ENCODE assay signal across 20 cellular contexts in the genomic region with DNA sequence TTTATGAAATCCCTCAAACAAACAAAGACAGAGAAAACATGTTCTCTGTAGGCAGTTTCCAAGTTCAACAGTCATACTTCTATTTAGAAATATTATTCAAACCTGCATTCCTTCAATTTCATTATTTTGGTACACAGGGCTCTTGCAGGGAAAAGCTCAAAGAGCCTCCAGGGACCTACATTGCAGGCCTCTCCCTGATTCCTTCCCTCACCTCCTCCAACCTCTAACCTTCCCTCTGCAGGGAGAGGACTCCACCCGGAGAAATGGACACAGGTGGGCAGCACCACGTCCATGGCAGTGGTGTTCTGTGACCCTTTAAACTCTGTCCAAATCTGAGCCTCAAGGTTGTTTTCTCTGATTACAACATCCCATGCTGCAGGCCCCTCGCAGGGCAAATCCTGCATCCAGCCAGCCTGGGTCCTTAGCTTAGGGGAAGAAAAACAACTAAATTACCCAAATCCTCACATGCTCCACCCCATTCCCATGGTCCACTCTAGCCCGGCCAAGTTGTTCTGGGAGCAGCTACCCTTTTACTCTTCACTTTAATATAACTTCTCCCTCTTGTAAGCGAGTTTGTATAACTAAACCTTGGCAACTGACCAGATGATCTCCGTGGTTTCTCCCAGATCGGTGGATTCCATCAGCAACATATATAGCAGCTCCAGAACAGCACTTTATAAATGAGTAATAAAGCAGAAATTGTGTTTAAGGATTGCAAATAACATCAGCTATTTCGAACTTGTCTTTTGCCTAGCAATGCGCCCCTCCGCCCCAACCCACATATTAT.
DNase-seq lines count a peak whose midpoint lies in the region; ATAC-seq and TF ChIP-seq lines count a peak whose summit lies in the region.
"Had no signal": no experiment of that assay in that cellular context is flagged by ENCODE, and none has a peak within 500 bp of the region (broad histone marks: within the 10 kb centered on the region; RNA-seq: fewer than 3 reads in every experiment).

No MANE protein-coding gene starts in this region.

- DNase-seq in IMR-90 (peak; percentile 85), brain pericyte (ENCODE audit: low read depth, low spot score) (peak; percentile 77), mesenchymal stem cell (peak; percentile 84), suprapubic skin (ENCODE audit: low spot score in 2 of 2) (no peak), NCI-H1436 treated with DMSO at 0.1 percent for 48 hours (lab: John Stamatoyannopoulos, UW) (no peak), NCI-H748 treated with DMSO at 0.1 percent for 48 hours (lab: John Stamatoyannopoulos, UW) (no peak)
- DNase-seq: activated CD4-positive, alpha-beta memory T cell treated with anti-CD3 and anti-CD28 coated beads for 36 hours; caudate nucleus; CD4-positive, CD25-positive, alpha-beta regulatory T cell; GF-D8; Karpas-422; NCI-H1694 treated with DMSO at 0.1 percent for 48 hours; NCI-H82; stimulated activated CD4-positive, alpha-beta T cell treated with anti-CD3 and anti-CD28 coated beads, Interleukin-2, amount 100 ng/mL, for 24 hours; T-helper 9 cell had no signal

- H3K79me1 ChIP-seq in IMR-90 (ENCODE audit: low read depth in 1 of 2, low read length in 2 of 2) (no peaks in the 10 kb centered on the region; a peak in 1 of 4 replicates), mesenchymal stem cell (replicated peaks; ENCODE audit: low read length, poor library complexity, severe bottlenecking) (no peaks in the 10 kb centered on the region)

- H3K4me1 ChIP-seq in IMR-90 (ENCODE audit: control insufficient read depth, insufficient read depth, low read length) (peaks cover 21% of the 10 kb centered on the region), mesenchymal stem cell (ENCODE audit: control insufficient read depth, insufficient read depth, low read depth, low read length) (peaks cover 12% of the 10 kb centered on the region), suprapubic skin (peaks cover 42% of the 10 kb centered on the region)
- H3K4me1 ChIP-seq: parathyroid adenoma had no signal

- peak overlapping the region; percentile 89 for H2BK120ac ChIP-seq in IMR-90 (ENCODE audit: low read depth, low read length)
- peak overlapping the region; percentile 1 for H2BK120ac ChIP-seq in mesenchymal stem cell (ENCODE audit: low read depth, low read length)

- H2AK9ac ChIP-seq in IMR-90 (replicated peaks; ENCODE audit: low read depth, low read length, poor library complexity), result peak overlapping the region; percentile 65

- no peak for TF ChIP-seq RAD21 in IMR-90 (IDR thresholded peaks at IDR 0.05; ENCODE audit: low read length)

- CTCF ChIA-PET in IMR-90 (lab: Yijun Ruan, JAX), result interaction anchor here (1.0 kb wide), 1 partner anchor 64 kb away, joined by 3 read pairs; no protein-coding TSS in a partner anchor

- H3K23ac ChIP-seq in IMR-90 (ENCODE audit: low read depth, low read length) (no peak overlapping the region), mesenchymal stem cell (ENCODE audit: low read length in 2 of 2) (peak overlapping the region in 1 of 2 experiments; percentile 96)

- no peaks in the 10 kb centered on the region for H3K9me3 ChIP-seq in IMR-90 (ENCODE audit: control insufficient read depth, insufficient read depth, low read length)
- H3K9me3 ChIP-seq in mesenchymal stem cell (ENCODE audit: control insufficient read depth, low read length), result peaks cover 5% of the 10 kb centered on the region
- H3K9me3 ChIP-seq in suprapubic skin, result no peaks in the 10 kb centered on the region

- H3K56ac ChIP-seq in IMR-90 (ENCODE audit: extremely low read depth, insufficient read depth, low read length), result no peak overlapping the region

- H3K27ac ChIP-seq in IMR-90 (ENCODE audit: insufficient read depth, low read length), result peak overlapping the region; percentile 83
- H3K27ac ChIP-seq in mesenchymal stem cell (ENCODE audit: low read length, poor library complexity, severe bottlenecking), result peak overlapping the region; percentile 39
- H3K27ac ChIP-seq in suprapubic skin, result peak overlapping the region; percentile 61
- H3K27ac ChIP-seq: epithelial cell of prostate, parathyroid adenoma had no signal

- intact Hi-C loops in IMR-90 (cut with micrococcal nuclease), result loop anchor here (2.0 kb wide), 1 partner anchor 63 kb away; no protein-coding TSS in a partner anchor

- no CpG with 5 or more reads among the region's 10 CpGs for WGBS in IMR-90 (ENCODE audit: extremely low coverage in 2 of 2, insufficient read length in 1 of 2), 2 experiments
- WGBS in mesenchymal stem cell, result 81% methylated on average over 5 of the region's 10 CpGs
- 57% methylated on average over 10 of the region's 10 CpGs for WGBS in suprapubic skin

- POLR2A ChIA-PET in IMR-90 (lab: Charles Lee; ENCODE audit: unreplicated experiment), result interaction anchor here (0.6 to 2.3 kb wide), 3 partner anchors 12 to 1146 kb away, joined by 3 to 10 read pairs (median 3); no protein-coding TSS in a partner anchor

- peak overlapping the region; percentile 83 for H4K91ac ChIP-seq in IMR-90 (ENCODE audit: insufficient read depth, low read depth, low read length)
- no peak overlapping the region for H4K91ac ChIP-seq in mesenchymal stem cell (ENCODE audit: low read length)

- H2AK5ac ChIP-seq in IMR-90 (ENCODE audit: low read depth, low read length), result peak overlapping the region; percentile 54; the same call in 1 of the 2 replicates
- no peak overlapping the region for H2AK5ac ChIP-seq in mesenchymal stem cell (ENCODE audit: low read length, severe bottlenecking)

- H4K20me1 ChIP-seq in IMR-90 (ENCODE audit: insufficient read depth, low read length), result no peaks in the 10 kb centered on the region

- H3K18ac ChIP-seq in IMR-90 (ENCODE audit: low read depth, low read length) (peak overlapping the region; percentile 89), mesenchymal stem cell (ENCODE audit: low read depth in 1 of 2, low read length in 2 of 2) (peak overlapping the region; percentile 73 to 85)

- H3K14ac ChIP-seq in IMR-90 (replicated peaks; ENCODE audit: low read depth, low read length), result peak overlapping the region; percentile 53
- peak overlapping the region in 1 of 2 experiments; percentile 75 for H3K14ac ChIP-seq in mesenchymal stem cell (ENCODE audit: low read length in 2 of 2)

- no peaks in the 10 kb centered on the region for H3K36me3 ChIP-seq in IMR-90 (ENCODE audit: control insufficient read depth, insufficient read depth, low read length)
- H3K36me3 ChIP-seq in mesenchymal stem cell (ENCODE audit: control insufficient read depth in 1 of 2, insufficient read depth in 2 of 2, low read depth in 1 of 2, low read length in 2 of 2), result no peaks in the 10 kb centered on the region
- no peaks in the 10 kb centered on the region for H3K36me3 ChIP-seq in suprapubic skin

- peak overlapping the region; percentile 22 to 59; a peak in 3 of 4 replicates for H4K8ac ChIP-seq in IMR-90 (ENCODE audit: low read depth in 2 of 2, low read length in 2 of 2)
- peak overlapping the region; percentile 29 for H4K8ac ChIP-seq in mesenchymal stem cell (ENCODE audit: low read length)

- H2BK20ac ChIP-seq in IMR-90 (ENCODE audit: low read depth, low read length), result peak overlapping the region; percentile 75

- H2AFZ ChIP-seq in IMR-90 (replicated peaks; ENCODE audit: low read length, poor library complexity) (peak overlapping the region; percentile 38), mesenchymal stem cell (ENCODE audit: low read depth, low read length) (peak overlapping the region; percentile 51)
- H2AFZ ChIP-seq: parathyroid adenoma had no signal

- in situ Hi-C loops in IMR-90 (cut with MboI; ENCODE audit: low sequenced_read_pairs), result no loop called here

- dilution Hi-C loops in IMR-90 (cut with HindIII; ENCODE audit: low sequenced_read_pairs, unreplicated experiment), result no loop called here

- ATAC-seq in IMR-90 (ENCODE audit: low read depth) (peak; percentile 55), GM18873 (IDR thresholded peaks at IDR 0.05; ENCODE audit: low FRiP score, unreplicated experiment) (no peak), GM18909 (IDR thresholded peaks at IDR 0.05; ENCODE audit: poor library complexity, unreplicated experiment) (no peak)
- ATAC-seq: activated T-helper 17 cell treated with anti-CD3 and anti-CD28 coated beads, Interleukin-2, amount 50 U/mL, for 72 hours had no signal

- no TSS peak for BruUV-seq in IMR-90 (replicated peaks; lab: Mats Ljungman, UMichigan)

- peak overlapping the region; percentile 66 for H2BK5ac ChIP-seq in IMR-90 (ENCODE audit: low read depth, low read length, poor library complexity, severe bottlenecking)
- H2BK5ac ChIP-seq in mesenchymal stem cell (ENCODE audit: low read depth, low read length, poor library complexity, severe bottlenecking), result no peak overlapping the region

- H3K4me2 ChIP-seq in IMR-90 (ENCODE audit: low read depth, low read length), result peak overlapping the region; percentile 73
- no peak overlapping the region for H3K4me2 ChIP-seq in mesenchymal stem cell (ENCODE audit: low read length, poor library complexity, severe bottlenecking)

- peak overlapping the region; percentile 88 to 99 for H2BK12ac ChIP-seq in mesenchymal stem cell (ENCODE audit: low read length in 2 of 2)

- peaks cover 18% of the 10 kb centered on the region for H3K9me1 ChIP-seq in IMR-90 (ENCODE audit: insufficient read depth, low read length)

- no peak overlapping the region; the same call in 1 of the 2 replicates for H3K9ac ChIP-seq in IMR-90 (ENCODE audit: low read depth, low read length)
- H3K9ac ChIP-seq in mesenchymal stem cell (ENCODE audit: low read length), result peak overlapping the region; percentile 62
- H3K9ac ChIP-seq: parathyroid adenoma had no signal

- H3K27me3 ChIP-seq in IMR-90 (ENCODE audit: control insufficient read depth, insufficient read depth, low read length) (no peaks in the 10 kb centered on the region), mesenchymal stem cell (ENCODE audit: control insufficient read depth in 1 of 2, insufficient read depth in 1 of 2, low read length in 2 of 2) (no peaks in the 10 kb centered on the region), suprapubic skin (no peaks in the 10 kb centered on the region)

- TF ChIP-seq EP300 in suprapubic skin (IDR thresholded peaks at IDR 0.05), result no peak

- H2BK15ac ChIP-seq in IMR-90 (ENCODE audit: low read depth, low read length) (peak overlapping the region; percentile 48; the same call in 1 of the 3 replicates), mesenchymal stem cell (ENCODE audit: low read depth, poor library complexity, severe bottlenecking) (peak overlapping the region; percentile 75)

- TF ChIP-seq POLR2A in IMR-90 (IDR thresholded peaks at IDR 0.05; ENCODE audit: low read depth, low read length), result no peak
- TF ChIP-seq POLR2A in suprapubic skin (IDR thresholded peaks at IDR 0.05), result no peak

- H4K5ac ChIP-seq in IMR-90 (ENCODE audit: low read depth, low read length), result peak overlapping the region; percentile 85

- TF ChIP-seq CTCF in IMR-90 (conservative IDR thresholded peaks at IDR 0.05; ENCODE audit: low read depth, low read length), result no peak
- TF ChIP-seq CTCF in suprapubic skin (IDR thresholded peaks at IDR 0.05), result no peak

- H3K4me3 ChIP-seq in IMR-90 (ENCODE audit: insufficient read depth, low read depth, low read length) (no peak overlapping the region), mesenchymal stem cell (ENCODE audit: insufficient read depth in 1 of 2, low read depth in 1 of 2, low read length in 2 of 2) (no peak overlapping the region), suprapubic skin (no peak overlapping the region)

- H3K4ac ChIP-seq in IMR-90 (ENCODE audit: low read depth, low read length) (peak overlapping the region; percentile 59), mesenchymal stem cell (ENCODE audit: low read depth in 1 of 2, low read length in 2 of 2) (peak overlapping the region; percentile 57 to 86)

Comparison
In these comparisons a context has a peak if more than half of its experiments do, and no peak if none do; other contexts are left out.
1. DNase-seq: peak in IMR-90 (single experiment), brain pericyte (single experiment) and mesenchymal stem cell (single experiment); none in suprapubic skin (0 of 2), NCI-H1436 treated with DMSO at 0.1 percent for 48 hours (single experiment) and NCI-H748 treated with DMSO at 0.1 percent for 48 hours (single experiment).
2. Peak in every context shown above with its lines, with median percentiles within 50 percentile points of each other: H3K27ac ChIP-seq.